Comparison of ENCODE assay signal across 8 cellular contexts in the genomic region with DNA sequence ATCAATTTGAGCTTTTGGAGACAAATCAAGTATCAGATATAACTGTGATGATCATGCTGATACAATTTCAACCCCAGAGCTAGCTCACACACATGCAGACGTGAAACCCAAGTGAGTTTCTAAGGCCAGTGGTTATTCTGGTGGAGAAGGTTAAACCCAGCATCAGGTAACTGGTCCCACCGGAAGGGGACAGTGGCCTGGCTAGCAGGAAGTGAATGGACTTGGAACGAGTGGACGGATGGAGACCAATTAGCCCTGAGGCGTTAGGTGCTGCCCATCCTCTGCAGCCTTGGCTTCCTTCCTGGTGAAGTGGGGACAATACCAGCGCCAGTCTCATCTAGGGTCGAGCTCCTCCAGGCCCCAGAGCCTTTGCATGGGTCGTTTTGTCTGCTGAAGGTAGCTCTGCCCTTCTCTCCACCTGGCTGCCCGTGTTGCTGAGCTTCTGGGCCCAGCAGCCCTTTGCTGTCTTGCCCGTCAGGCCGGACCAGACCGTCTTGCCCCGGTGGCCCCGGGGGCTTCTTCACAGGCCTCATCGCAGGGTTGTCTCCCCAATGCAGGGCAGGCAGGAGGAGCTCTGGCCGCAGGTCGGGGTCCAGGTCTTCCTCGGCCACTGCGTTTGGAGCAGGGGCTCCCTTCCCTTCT. TPM values are rescaled to one million over a fixed set of nuclear protein-coding genes. Genes with fewer than 3 reads are reported as not detected.
DNase-seq lines count a peak whose midpoint lies in the region; ATAC-seq and TF ChIP-seq lines count a peak whose summit lies in the region.

No MANE protein-coding gene starts in this region.

- no peaks in the 10 kb centered on the region for H3K27me3 ChIP-seq in uterus

- 86 to 89% methylated on average over 14 to 17 of the region's 19 CpGs for WGBS in mesodermal cell (ENCODE audit: insufficient coverage in 2 of 2), 2 experiments

- no peak for DNase-seq in activated naive CD4-positive, alpha-beta T cell (lab: John Stamatoyannopoulos, UW)
- DNase-seq in cardiac fibroblast (ENCODE audit: low read depth in 2 of 2) (no peak), uterus (peak; percentile 42 to 44), iPS-NIHi7 (ENCODE audit: extremely low spot score) (no peak)

- no peaks in the 10 kb centered on the region for H3K36me3 Mint-ChIP-seq in activated naive CD4-positive, alpha-beta T cell treated with anti-CD3 and anti-CD28 coated beads, Interleukin-2, amount 50 U/mL, for 24 hours

- no peaks in the 10 kb centered on the region for H3K27me3 Mint-ChIP-seq in activated naive CD4-positive, alpha-beta T cell treated with anti-CD3 and anti-CD28 coated beads, Interleukin-2, amount 50 U/mL, for 24 hours

- peaks cover 51% of the 10 kb centered on the region for H3K4me1 Mint-ChIP-seq in activated naive CD4-positive, alpha-beta T cell treated with anti-CD3 and anti-CD28 coated beads, Interleukin-2, amount 50 U/mL, for 24 hours

- no peaks in the 10 kb centered on the region for H3K9me3 ChIP-seq in mesodermal cell (ENCODE audit: control insufficient read depth, low read length)
- H3K9me3 ChIP-seq in uterus: no peaks in the 10 kb centered on the region

- H3K4me1 ChIP-seq in mesodermal cell (ENCODE audit: control insufficient read depth, insufficient read depth, low read length, poor library complexity, severe bottlenecking): peaks cover 32% of the 10 kb centered on the region
- peaks cover 14 to 20% of the 10 kb centered on the region in 2 donors for H3K4me1 ChIP-seq in uterus

- no peak for TF ChIP-seq CTCF in cardiac fibroblast (IDR thresholded peaks at IDR 0.05; ENCODE audit: low read depth, low read length)
- TF ChIP-seq CTCF in uterus (IDR thresholded peaks at IDR 0.05): no peak

- no peak for ATAC-seq in HG02870 (IDR thresholded peaks at IDR 0.05; ENCODE audit: unreplicated experiment)
- ATAC-seq in HG02884 (IDR thresholded peaks at IDR 0.05; ENCODE audit: unreplicated experiment): no peak

- no peak for TF ChIP-seq POLR2A in uterus (IDR thresholded peaks at IDR 0.05)

- no peaks in the 10 kb centered on the region for H3K9me3 Mint-ChIP-seq in activated naive CD4-positive, alpha-beta T cell treated with anti-CD3 and anti-CD28 coated beads, Interleukin-2, amount 50 U/mL, for 24 hours

- H3K36me3 ChIP-seq in mesodermal cell (ENCODE audit: control insufficient read depth, insufficient read depth, low read length): no peaks in the 10 kb centered on the region
- no peaks in the 10 kb centered on the region for H3K36me3 ChIP-seq in uterus

- H3K4me3 ChIP-seq in cardiac fibroblast (replicated peaks in 1 of 2; ENCODE audit: low read depth in 2 of 2, low read length in 2 of 2): peak overlapping the region; percentile 33 to 52
- peak overlapping the region; percentile 14 for H3K4me3 ChIP-seq in mesodermal cell (ENCODE audit: extremely low read depth, insufficient read depth, low read length, poor library complexity, severe bottlenecking)
- peak overlapping the region; percentile 38 to 68 for H3K4me3 ChIP-seq in uterus

- H3K27ac Mint-ChIP-seq in activated naive CD4-positive, alpha-beta T cell treated with anti-CD3 and anti-CD28 coated beads, Interleukin-2, amount 50 U/mL, for 24 hours: peak overlapping the region; percentile 52

- intact Hi-C loops in uterus (cut with DNase I; ENCODE audit: low total_unique reads): loop anchor here (5.0 kb wide), 1 partner anchor 159 kb away; a partner anchor contains a TSS

- H3K4me3 Mint-ChIP-seq in activated naive CD4-positive, alpha-beta T cell treated with anti-CD3 and anti-CD28 coated beads, Interleukin-2, amount 50 U/mL, for 24 hours: peak overlapping the region; percentile 75

- peak overlapping the region; percentile 23 for H3K27ac ChIP-seq in mesodermal cell (ENCODE audit: low read depth, low read length, severe bottlenecking)
- peak overlapping the region; percentile 90 to 91 for H3K27ac ChIP-seq in uterus

RNA-seq across cellular contexts. Expression of a gene that starts 0.9 kb away (rescaled TPM):
- 19.6 TPM for polyA plus RNA-seq in mesodermal cell (2013, experiment 1 of 2)
- 19.8 TPM for polyA plus RNA-seq in mesodermal cell (2013, experiment 2 of 2)
- total RNA-seq in uterus: 10 to 100 TPM; 21.0 to 27.4 (median 24.3) TPM

RNA-seq across cellular contexts. Expression of a gene that starts 46.0 kb away (rescaled TPM):
- 3.8 TPM for polyA plus RNA-seq in mesodermal cell (2013, experiment 1 of 2)
- polyA plus RNA-seq in mesodermal cell (2013, experiment 2 of 2): 4.0 TPM
- total RNA-seq in uterus: 10 to 100 TPM; 10.3 to 33.7 (median 23.6) TPM

RNA-seq across cellular contexts. Expression of a gene that starts 57.3 kb away (rescaled TPM):
- polyA plus RNA-seq in mesodermal cell (2013, experiment 1 of 2): 110 TPM
- polyA plus RNA-seq in mesodermal cell (2013, experiment 2 of 2): 103 TPM
- total RNA-seq in uterus: 100 to 1,000 TPM in 1 of 4 donors, 10 to 100 TPM in 3; 40.9 to 100 (median 49.7) TPM

Comparison
In these comparisons a context has a peak if more than half of its experiments do, and no peak if none do; other contexts are left out.
1. DNase-seq: peak in uterus (2 of 2); none in activated naive CD4-positive, alpha-beta T cell (0 of 4), cardiac fibroblast (0 of 2) and iPS-NIHi7 (single experiment).
2. Peak in every context shown above with its lines, with median percentiles within 50 percentile points of each other: H3K4me3 ChIP-seq.